24 cellular contexts compared by ENCODE assay signal in genomic region chr10:133168617-133169031, GRCh38. TPM values are rescaled to one million over a fixed set of nuclear protein-coding genes. Genes with fewer than 3 reads are reported as not detected.
"Had no signal": no experiment of that assay in that cellular context is flagged by ENCODE, and none has a peak within 500 bp of the region (broad histone marks: within the 10 kb centered on the region; RNA-seq: fewer than 3 reads in every experiment).

No MANE protein-coding gene starts in this region.

- H3K27me3 ChIP-seq: testis, upper lobe of right lung, vagina had no signal

- H3K27ac ChIP-seq: heart right ventricle, skin epidermis, testis, tibial nerve, upper lobe of right lung, vagina had no signal

- H3K9me3 ChIP-seq: heart right ventricle, testis, upper lobe of right lung, vagina had no signal

- H3K4me1 ChIP-seq: heart right ventricle, tibial nerve, upper lobe of right lung, vagina had no signal

- H3K4me3 ChIP-seq: dorsolateral prefrontal cortex, heart right ventricle, skin epidermis, testis, tibial nerve, upper lobe of right lung, vagina had no signal

- H3K27ac Mint-ChIP-seq: memory B cell; nephron progenitor cell; stimulated activated naive B cell treated with anti-CD40 and anti-IgM and Interleukin-4, amounts not matched to agents 10 μg/mL and 1 μg/mL and 100 μg/mL, for 72 hours; stimulated activated naive CD8-positive, alpha-beta T cell treated with anti-CD3 and anti-CD28 coated beads, Interleukin-15, amount 100 ng/mL, for 72 hours had no signal

- ATAC-seq: heart right ventricle; left lobe of liver; sciatic nerve; stimulated activated naive B cell treated with anti-CD40 and anti-IgM and Interleukin-4, amounts not matched to agents 10 μg/mL and 1 μg/mL and 100 μg/mL, for 72 hours; stimulated activated naive CD8-positive, alpha-beta T cell treated with anti-CD3 and anti-CD28 coated beads, Interleukin-15, amount 100 ng/mL, for 72 hours; upper lobe of right lung had no signal

- DNase-seq: cortex of kidney; effector CD8-positive, alpha-beta T cell; foreskin melanocyte; heart right ventricle; hypothalamus; kidney glomerular epithelial cell; midbrain; nephron progenitor cell; stimulated activated CD4-positive, alpha-beta T cell treated with anti-CD3 and anti-CD28 coated beads, Interleukin-2, amount 100 ng/mL, for 24 hours; stimulated activated CD4-positive, alpha-beta T cell treated with anti-CD3 and anti-CD28 coated beads, Interleukin-4, amount 100 ng/mL, for 4 hours; stimulated activated naive B cell treated with anti-CD40 and anti-IgM and Interleukin-4, amounts not matched to agents 10 μg/mL and 1 μg/mL and 100 μg/mL, for 72 hours; stimulated activated naive CD8-positive, alpha-beta T cell treated with anti-CD3 and anti-CD28 coated beads, Interleukin-15, amount 100 ng/mL, for 72 hours; testis; upper lobe of right lung had no signal

- H3K36me3 ChIP-seq: heart right ventricle, tibial nerve, upper lobe of right lung, vagina had no signal

- H3K4me3 Mint-ChIP-seq: memory B cell; nephron progenitor cell; stimulated activated naive B cell treated with anti-CD40 and anti-IgM and Interleukin-4, amounts not matched to agents 10 μg/mL and 1 μg/mL and 100 μg/mL, for 72 hours; stimulated activated naive CD8-positive, alpha-beta T cell treated with anti-CD3 and anti-CD28 coated beads, Interleukin-15, amount 100 ng/mL, for 72 hours had no signal

- H3K9me3 Mint-ChIP-seq: memory B cell; stimulated activated naive CD8-positive, alpha-beta T cell treated with anti-CD3 and anti-CD28 coated beads, Interleukin-15, amount 100 ng/mL, for 72 hours had no signal

- H3K4me1 Mint-ChIP-seq: memory B cell; stimulated activated naive CD8-positive, alpha-beta T cell treated with anti-CD3 and anti-CD28 coated beads, Interleukin-15, amount 100 ng/mL, for 72 hours had no signal

- H3K36me3 Mint-ChIP-seq: memory B cell; stimulated activated naive B cell treated with anti-CD40 and anti-IgM and Interleukin-4, amounts not matched to agents 10 μg/mL and 1 μg/mL and 100 μg/mL, for 72 hours had no signal

RNA-seq across cellular contexts. Expression of gene KNDC1, which starts 8.6 kb away (rescaled TPM):
- total RNA-seq: glomerular endothelial cell, pulmonary artery endothelial cell, subcutaneous adipose tissue had no signal
